11 cellular contexts compared by ENCODE assay signal in genomic region chr10:103616705-103617361, GRCh38.
DNase-seq lines count a peak whose midpoint lies in the region; ATAC-seq and TF ChIP-seq lines count a peak whose summit lies in the region.
"Had no signal": no experiment of that assay in that cellular context is flagged by ENCODE, and none has a peak within 500 bp of the region (broad histone marks: within the 10 kb centered on the region; RNA-seq: fewer than 3 reads in every experiment).

No MANE protein-coding gene starts in this region.

- peak overlapping the region; percentile 83 for H3K27ac ChIP-seq in vagina

- no peaks in the 10 kb centered on the region for H3K9me3 Mint-ChIP-seq in nephron progenitor cell
- H3K9me3 Mint-ChIP-seq: activated CD4-positive, alpha-beta T cell treated with anti-CD3 and anti-CD28 coated beads, Interleukin-2, amount 10 ng/mL, durations not matched to agents 7 days and 5 days had no signal

- peaks cover 25% of the 10 kb centered on the region for H3K4me1 Mint-ChIP-seq in nephron progenitor cell

- ATAC-seq in GM19455 (IDR thresholded peaks at IDR 0.05; ENCODE audit: unreplicated experiment), result no peak
- ATAC-seq: K562 had no signal

- H3K4me3 ChIP-seq in vagina, result no peak overlapping the region
- H3K4me3 ChIP-seq: K562 had no signal

- peaks cover 0 to 37% of the 10 kb centered on the region in 2 donors for H3K36me3 ChIP-seq in vagina

- peaks cover 89% of the 10 kb centered on the region for H3K4me1 ChIP-seq in vagina

- peak overlapping the region; percentile 64 for H3K27ac Mint-ChIP-seq in nephron progenitor cell
- H3K27ac Mint-ChIP-seq: activated CD4-positive, alpha-beta T cell treated with anti-CD3 and anti-CD28 coated beads, Interleukin-2, amount 10 ng/mL, durations not matched to agents 7 days and 5 days had no signal

- intact Hi-C loops in vagina (cut with DNase I), result loop anchor here (1.0 to 5.0 kb wide), 2 partner anchors 45 to 60 kb away; no protein-coding TSS in a partner anchor

- DNase-seq in MV-4-11 (lab: John Stamatoyannopoulos, UW) (peak; percentile 45), fibroblast of peridontal ligament (ENCODE audit: extremely low read depth) (peak; percentile 93), nephron progenitor cell (no peak), vagina (ENCODE audit: extremely low spot score in 2 of 2) (peak in 1 of 2 donors; percentile 97), UCSD-AML1 (lab: John Stamatoyannopoulos, UW; ENCODE audit: unreplicated experiment) (no peak), NCI-H1105 (lab: John Stamatoyannopoulos, UW) (no peak)
- DNase-seq: activated CD4-positive, alpha-beta T cell treated with anti-CD3 and anti-CD28 coated beads, Interleukin-2, amount 10 ng/mL, durations not matched to agents 7 days and 5 days; activated naive CD4-positive, alpha-beta T cell treated with anti-CD3 and anti-CD28 coated beads, Interleukin-2, amount 50 U/mL, for 16 hours; SHP77 treated with DMSO at 0.1 percent for 48 hours had no signal

- peaks cover 33% of the 10 kb centered on the region for H3K36me3 Mint-ChIP-seq in nephron progenitor cell (ENCODE audit: low read depth)

- no peaks in the 10 kb centered on the region for H3K27me3 ChIP-seq in vagina

- H3K9me3 ChIP-seq in vagina, result no peaks in the 10 kb centered on the region

- no peak overlapping the region for H3K4me3 Mint-ChIP-seq in nephron progenitor cell
- H3K4me3 Mint-ChIP-seq: activated CD4-positive, alpha-beta T cell treated with anti-CD3 and anti-CD28 coated beads, Interleukin-2, amount 10 ng/mL, durations not matched to agents 7 days and 5 days had no signal

- peaks cover 2% of the 10 kb centered on the region for H3K27me3 Mint-ChIP-seq in nephron progenitor cell (ENCODE audit: low read depth, poor library complexity)
- H3K27me3 Mint-ChIP-seq: activated CD4-positive, alpha-beta T cell treated with anti-CD3 and anti-CD28 coated beads, Interleukin-2, amount 10 ng/mL, durations not matched to agents 7 days and 5 days had no signal

- TF ChIP-seq CTCF in nephron progenitor cell (IDR thresholded peaks at IDR 0.05) (no peak), vagina (IDR thresholded peaks at IDR 0.05) (no peak)

- no peak for TF ChIP-seq POLR2A in vagina (IDR thresholded peaks at IDR 0.05)

Comparison
In these comparisons a context has a peak if more than half of its experiments do, and no peak if none do; other contexts are left out.
1. DNase-seq: peak in MV-4-11 (single experiment) and fibroblast of peridontal ligament (single experiment); none in nephron progenitor cell (single experiment), UCSD-AML1 (single experiment) and NCI-H1105 (single experiment).